12 cellular contexts compared by ENCODE assay signal in genomic region chr2:88601302-88601701, GRCh38. TPM values are rescaled to one million over a fixed set of nuclear protein-coding genes. Genes with fewer than 3 reads are reported as not detected.
DNase-seq lines count a peak whose midpoint lies in the region; ATAC-seq lines count a peak whose summit lies in the region.
"Had no signal": no experiment of that assay in that cellular context is flagged by ENCODE, and none has a peak within 500 bp of the region (broad histone marks: within the 10 kb centered on the region; RNA-seq: fewer than 3 reads in every experiment).

No MANE protein-coding gene starts in this region.

- peaks cover 4% of the 10 kb centered on the region for H3K36me3 ChIP-seq in CD4-positive, CD25-positive, alpha-beta regulatory T cell (ENCODE audit: control insufficient read depth, insufficient read depth, low read length)
- no peaks in the 10 kb centered on the region for H3K36me3 ChIP-seq in mesendoderm (ENCODE audit: control insufficient read depth, insufficient read depth, low read length)

- no peak overlapping the region for H3K23ac ChIP-seq in mesendoderm (ENCODE audit: low read length)

- no peak overlapping the region for H3K4ac ChIP-seq in mesendoderm (ENCODE audit: low read depth, low read length)

- no peak overlapping the region for H4K8ac ChIP-seq in mesendoderm (ENCODE audit: low read depth, low read length)

- H3K36me3 Mint-ChIP-seq in CD4-positive, CD25-positive, alpha-beta regulatory T cell, result peaks cover 5% of the 10 kb centered on the region
- H3K36me3 Mint-ChIP-seq in central memory CD8-positive, alpha-beta T cell (ENCODE audit: insufficient read depth), result peaks cover 5% of the 10 kb centered on the region

- H3K18ac ChIP-seq in mesendoderm (ENCODE audit: low read length), result peak overlapping the region; percentile 90

- no CpG with 5 or more reads among the region's 2 CpGs for WGBS in mesendoderm (ENCODE audit: extremely low coverage, insufficient coverage, low lambda C conversion rate)

- no peak overlapping the region for H4K5ac ChIP-seq in mesendoderm (ENCODE audit: low read length)

- no peaks in the 10 kb centered on the region for H3K27me3 ChIP-seq in CD4-positive, CD25-positive, alpha-beta regulatory T cell (ENCODE audit: control insufficient read depth, insufficient read depth, low read length)
- H3K27me3 ChIP-seq in mesendoderm (ENCODE audit: insufficient read depth, low read length, poor library complexity), result no peaks in the 10 kb centered on the region

- no peaks in the 10 kb centered on the region for H3K9me3 ChIP-seq in CD4-positive, CD25-positive, alpha-beta regulatory T cell (ENCODE audit: control insufficient read depth in 2 of 2, low read length in 2 of 2)

- no peak overlapping the region for H3K56ac ChIP-seq in mesendoderm (ENCODE audit: low read length)

- no peak for DNase-seq in CD4-positive, CD25-positive, alpha-beta regulatory T cell
- peak; percentile 73 for DNase-seq in NCI-H2171 treated with DMSO at 0.1 percent for 48 hours (lab: John Stamatoyannopoulos, UW)
- no peak for DNase-seq in central memory CD8-positive, alpha-beta T cell (ENCODE audit: low spot score in 2 of 2)
- peak; percentile 30 for DNase-seq in mesendoderm
- no peak for DNase-seq in posterior vena cava (ENCODE audit: low spot score)
- no peak for DNase-seq in SKM-1 (lab: John Stamatoyannopoulos, UW; ENCODE audit: unreplicated experiment)
- no peak for DNase-seq in NCI-H2107 (lab: John Stamatoyannopoulos, UW)
- DNase-seq: activated CD8-positive, alpha-beta memory T cell treated with anti-CD3 and anti-CD28 coated beads, Interleukin-2, amount 10 ng/mL, durations not matched to agents 7 days and 5 days; cerebellar nuclear complex; NCI-H146 had no signal

- no peak overlapping the region for H3K27ac ChIP-seq in CD4-positive, CD25-positive, alpha-beta regulatory T cell (ENCODE audit: insufficient read depth, low read length, poor library complexity, severe bottlenecking)
- peak overlapping the region; percentile 49 for H3K27ac ChIP-seq in mesendoderm (ENCODE audit: low read depth, low read length)

- no peak overlapping the region for H3K9ac ChIP-seq in mesendoderm (ENCODE audit: low read length)

- no peak overlapping the region for H2BK15ac ChIP-seq in mesendoderm (replicated peaks; ENCODE audit: low read depth)

- no peak overlapping the region for H2BK120ac ChIP-seq in mesendoderm (ENCODE audit: low read depth, low read length)

- H3K4me3 ChIP-seq in CD4-positive, CD25-positive, alpha-beta regulatory T cell (ENCODE audit: low read depth, low read length), result no peak overlapping the region
- no peak overlapping the region for H3K4me3 ChIP-seq in mesendoderm (ENCODE audit: low read length)

- no peak overlapping the region for H3K4me3 Mint-ChIP-seq in CD4-positive, CD25-positive, alpha-beta regulatory T cell
- no peak overlapping the region for H3K4me3 Mint-ChIP-seq in central memory CD8-positive, alpha-beta T cell
- H3K4me3 Mint-ChIP-seq: activated CD8-positive, alpha-beta memory T cell treated with anti-CD3 and anti-CD28 coated beads, Interleukin-2, amount 10 ng/mL, durations not matched to agents 7 days and 5 days had no signal

- peak overlapping the region in 2 of 3 donors; percentile 48 to 56 for H3K27ac Mint-ChIP-seq in CD4-positive, CD25-positive, alpha-beta regulatory T cell
- peak overlapping the region; percentile 62 for H3K27ac Mint-ChIP-seq in central memory CD8-positive, alpha-beta T cell (ENCODE audit: low read depth)
- H3K27ac Mint-ChIP-seq: activated CD8-positive, alpha-beta memory T cell treated with anti-CD3 and anti-CD28 coated beads, Interleukin-2, amount 10 ng/mL, durations not matched to agents 7 days and 5 days had no signal

- no peak overlapping the region for H2AK5ac ChIP-seq in mesendoderm (ENCODE audit: low read length)

- ATAC-seq in CD4-positive, CD25-positive, alpha-beta regulatory T cell (ENCODE audit: low read depth in 2 of 2), result no peak
- ATAC-seq in central memory CD8-positive, alpha-beta T cell (replicated peaks; ENCODE audit: extremely low read depth, poor library complexity, severe bottlenecking), result no peak
- ATAC-seq in GM19324 (IDR thresholded peaks at IDR 0.05; ENCODE audit: low FRiP score, unreplicated experiment), result no peak
- ATAC-seq: activated CD8-positive, alpha-beta memory T cell treated with anti-CD3 and anti-CD28 coated beads, Interleukin-2, amount 10 ng/mL, durations not matched to agents 7 days and 5 days; sciatic nerve had no signal

- peaks cover 3% of the 10 kb centered on the region for H3K4me1 ChIP-seq in CD4-positive, CD25-positive, alpha-beta regulatory T cell (ENCODE audit: control insufficient read depth, insufficient read depth, low read length, poor library complexity, severe bottlenecking)
- H3K4me1 ChIP-seq in mesendoderm (ENCODE audit: control insufficient read depth, low read depth, low read length), result peaks cover 17% of the 10 kb centered on the region

- H2BK5ac ChIP-seq in mesendoderm (ENCODE audit: low read length), result no peak overlapping the region

- peaks cover 34 to 49% (median 43%) of the 10 kb centered on the region in 4 donors for H3K4me1 Mint-ChIP-seq in CD4-positive, CD25-positive, alpha-beta regulatory T cell
- peaks cover 39% of the 10 kb centered on the region for H3K4me1 Mint-ChIP-seq in central memory CD8-positive, alpha-beta T cell

- H3K27me3 Mint-ChIP-seq in CD4-positive, CD25-positive, alpha-beta regulatory T cell, result no peaks in the 10 kb centered on the region
- H3K27me3 Mint-ChIP-seq in central memory CD8-positive, alpha-beta T cell, result no peaks in the 10 kb centered on the region
- H3K27me3 Mint-ChIP-seq: activated CD8-positive, alpha-beta memory T cell treated with anti-CD3 and anti-CD28 coated beads, Interleukin-2, amount 10 ng/mL, durations not matched to agents 7 days and 5 days had no signal

- H3K79me1 ChIP-seq in mesendoderm (ENCODE audit: low read length), result no peaks in the 10 kb centered on the region

- H3K9me3 Mint-ChIP-seq in CD4-positive, CD25-positive, alpha-beta regulatory T cell, result no peaks in the 10 kb centered on the region
- H3K9me3 Mint-ChIP-seq in central memory CD8-positive, alpha-beta T cell, result no peaks in the 10 kb centered on the region

- intact Hi-C loops in posterior vena cava (cut with DNase I), result no loop called here

- H3K79me2 ChIP-seq in mesendoderm (ENCODE audit: control insufficient read depth, insufficient read depth, low read length), result peaks cover 3% of the 10 kb centered on the region

- H3K4me2 ChIP-seq in mesendoderm (ENCODE audit: low read length), result no peak overlapping the region

RNA-seq across cellular contexts. Expression of gene EIF2AK3, which starts 26.0 kb away (rescaled TPM):
- total RNA-seq in CD4-positive, CD25-positive, alpha-beta regulatory T cell, result 36.9 TPM
- polyA plus RNA-seq in CD4-positive, CD25-positive, alpha-beta regulatory T cell, result 1 to 10 TPM; 4.5 to 8.1 (median 6.2) TPM
- 10.1 TPM for polyA plus RNA-seq in mesendoderm (2013, experiment 1 of 2)
- polyA plus RNA-seq in mesendoderm (2013, experiment 2 of 2), result 11.4 TPM
- total RNA-seq in posterior vena cava, result 10 to 100 TPM; 18.4 to 23.7 TPM

Comparison
In these comparisons a context has a peak if more than half of its experiments do, and no peak if none do; other contexts are left out.
1. DNase-seq: peak in NCI-H2171 treated with DMSO at 0.1 percent for 48 hours (single experiment) and mesendoderm (single experiment); none in CD4-positive, CD25-positive, alpha-beta regulatory T cell (0 of 3), central memory CD8-positive, alpha-beta T cell (0 of 2), posterior vena cava (single experiment), SKM-1 (single experiment) and NCI-H2107 (single experiment).